Comparison of ENCODE assay signal across 9 cellular contexts in the genomic region with DNA sequence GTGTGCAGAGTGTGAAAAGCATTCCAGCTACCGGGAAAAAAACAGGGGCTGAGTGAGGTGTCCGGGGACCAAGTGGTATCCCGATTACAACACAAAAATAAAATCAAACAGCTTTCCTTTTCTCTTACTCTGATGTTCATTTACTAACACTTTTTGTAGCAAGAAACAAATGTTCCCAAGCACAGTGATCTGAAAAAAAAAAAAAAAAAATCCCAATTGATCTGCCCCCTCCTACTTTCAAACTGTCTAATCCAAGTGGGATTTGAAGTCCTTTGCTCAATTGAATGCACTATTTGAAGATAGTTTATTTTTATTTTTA. TPM values are rescaled to one million over a fixed set of nuclear protein-coding genes. Genes with fewer than 3 reads are reported as not detected.
DNase-seq lines count a peak whose midpoint lies in the region; ATAC-seq and TF ChIP-seq lines count a peak whose summit lies in the region.
"Had no signal": no experiment of that assay in that cellular context is flagged by ENCODE, and none has a peak within 500 bp of the region (broad histone marks: within the 10 kb centered on the region; RNA-seq: fewer than 3 reads in every experiment).

No MANE protein-coding gene starts in this region.

- peaks cover 3% of the 10 kb centered on the region; the same call in 1 of the 2 replicates for H3K79me2 ChIP-seq in PC-9 (ENCODE audit: low read depth)
- H3K79me2 ChIP-seq in neural progenitor cell (ENCODE audit: low read depth): no peaks in the 10 kb centered on the region

- peak overlapping the region; percentile 89 for H3K4me3 Mint-ChIP-seq in neural progenitor cell

- H2AFZ ChIP-seq in PC-9 (peak overlapping the region; percentile 73), neural progenitor cell (replicated peaks) (no peak overlapping the region)

- no peak for ATAC-seq in GM19324 (IDR thresholded peaks at IDR 0.05; ENCODE audit: low FRiP score, unreplicated experiment)

- TF ChIP-seq CTCF in AG10803 (conservative IDR thresholded peaks at IDR 0.05; ENCODE audit: low read length): no peak
- TF ChIP-seq CTCF in PC-9 (conservative IDR thresholded peaks at IDR 0.05): no peak
- TF ChIP-seq CTCF in epithelial cell of proximal tubule (conservative IDR thresholded peaks at IDR 0.05; ENCODE audit: low read depth, low read length): no peak
- no peak for TF ChIP-seq CTCF in neural progenitor cell (IDR thresholded peaks at IDR 0.05)
- no peak for TF ChIP-seq CTCF in GM20000 (IDR thresholded peaks at IDR 0.05; ENCODE audit: extremely low read depth, missing control alignments)

- H3K27ac ChIP-seq in PC-9 (no peak overlapping the region), neural progenitor cell (no peak overlapping the region)

- H3K9me3 ChIP-seq in PC-9 (ENCODE audit: insufficient read depth, low read depth) (no peaks in the 10 kb centered on the region), neural progenitor cell (ENCODE audit: low read depth) (no peaks in the 10 kb centered on the region)

- intact Hi-C loops in PC-9 (cut with micrococcal nuclease; ENCODE audit: unreplicated experiment): loop anchor here (5.0 kb wide), 2 partner anchors 47 to 293 kb away; no protein-coding TSS in a partner anchor

- H3K4me3 ChIP-seq in AG10803 (ENCODE audit: low read length) (peak overlapping the region; percentile 70), PC-9 (peak overlapping the region; percentile 60), epithelial cell of proximal tubule (ENCODE audit: low read depth, low read length) (peak overlapping the region; percentile 81), neural progenitor cell (peak overlapping the region; percentile 83)

- no peaks in the 10 kb centered on the region for H3K36me3 Mint-ChIP-seq in neural progenitor cell

- H3K9me2 ChIP-seq in PC-9 (ENCODE audit: insufficient read depth): no peaks in the 10 kb centered on the region

- H3K4me1 ChIP-seq in PC-9 (replicated peaks; ENCODE audit: insufficient read depth) (peaks cover 20% of the 10 kb centered on the region), neural progenitor cell (peaks cover 12% of the 10 kb centered on the region)

- peaks cover 17% of the 10 kb centered on the region for H3K4me1 Mint-ChIP-seq in neural progenitor cell

- POLR2A ChIA-PET in PC-9 (lab: Charles Lee; ENCODE audit: unreplicated experiment): interaction anchor here (0.6 kb wide), 3 partner anchors 105 to 559 kb away, joined by 4 to 8 read pairs (median 5); no protein-coding TSS in a partner anchor

- CTCF ChIA-PET in PC-9 (lab: Charles Lee): no interaction called here

- no peaks in the 10 kb centered on the region for H3K36me3 ChIP-seq in PC-9 (ENCODE audit: low read depth)
- no peaks in the 10 kb centered on the region for H3K36me3 ChIP-seq in neural progenitor cell

- DNase-seq in AG10803 (ENCODE audit: low read depth) (no peak), PC-9 (no peak), epithelial cell of proximal tubule (ENCODE audit: low read depth) (no peak), neural progenitor cell (ENCODE audit: low spot score) (no peak), NCI-H748 treated with DMSO at 0.1 percent for 48 hours (lab: John Stamatoyannopoulos, UW) (no peak), AG08396 (ENCODE audit: low spot score) (no peak), GM20000 (ENCODE audit: low spot score) (no peak)
- DNase-seq: NCI-H2107 had no signal

- H3F3A ChIP-seq in PC-9 (ENCODE audit: insufficient read depth, low read depth) (peaks cover 19% of the 10 kb centered on the region), neural progenitor cell (ENCODE audit: low read depth) (peaks cover 11% of the 10 kb centered on the region)

- no peaks in the 10 kb centered on the region for H4K20me1 ChIP-seq in PC-9 (ENCODE audit: insufficient read depth)
- peaks cover 14% of the 10 kb centered on the region for H4K20me1 ChIP-seq in neural progenitor cell (ENCODE audit: low read depth)

- H3K9ac ChIP-seq in neural progenitor cell: no peak overlapping the region

- H3K27me3 ChIP-seq in PC-9 (ENCODE audit: insufficient read depth, low read depth) (no peaks in the 10 kb centered on the region), neural progenitor cell (peaks cover 63% of the 10 kb centered on the region)

- H3K27ac Mint-ChIP-seq in neural progenitor cell: no peak overlapping the region

- BruUV-seq in PC-9 (replicated peaks; lab: Mats Ljungman, UMichigan): TSS peak; percentile 39

- H3K9me3 Mint-ChIP-seq in neural progenitor cell: no peaks in the 10 kb centered on the region

- peak overlapping the region; percentile 86 for H3K4me2 ChIP-seq in PC-9
- peak overlapping the region; percentile 93 for H3K4me2 ChIP-seq in neural progenitor cell

- peaks cover 22% of the 10 kb centered on the region for H3K27me3 Mint-ChIP-seq in neural progenitor cell (ENCODE audit: insufficient read depth, low read depth)

RNA-seq across cellular contexts. Expression of gene BACE2, which starts 1.3 kb away (rescaled TPM):
- total RNA-seq in PC-9 (2021): 40.8 and 43.8 TPM in 2 replicates
- 38.3 and 60.9 TPM in 2 replicates for total RNA-seq in epithelial cell of proximal tubule
- total RNA-seq in neural progenitor cell (ENCODE audit: low replicate concordance): 0.15 and 0.71 TPM in 2 replicates

Comparison
In these comparisons a context has a peak if more than half of its experiments do, and no peak if none do; other contexts are left out.
1. RNA of gene BACE2, which starts 1.3 kb away (total RNA-seq): 38.3 to 60.9 TPM in epithelial cell of proximal tubule and 40.8 to 43.8 TPM in PC-9; 0.15 to 0.71 TPM in neural progenitor cell; every median in the first group is over 10 times any median in the second.
2. Peak in every context shown above with its lines, with median percentiles within 50 percentile points of each other: H3K4me3 ChIP-seq.